ENCODE assay signal across 14 cellular contexts in genomic region chr7:158564648-158565005, GRCh38.
"Had no signal": no experiment of that assay in that cellular context is flagged by ENCODE, and none has a peak within 500 bp of the region (broad histone marks: within the 10 kb centered on the region; RNA-seq: fewer than 3 reads in every experiment).

No MANE protein-coding gene starts in this region.

- H3K27ac ChIP-seq: heart left ventricle, psoas muscle, skin epidermis had no signal

- H3K4me1 ChIP-seq: psoas muscle had no signal

- H3K36me3 ChIP-seq: heart left ventricle had no signal

- H3K4me3 ChIP-seq: dorsolateral prefrontal cortex, heart left ventricle, lung, mucosa of descending colon, psoas muscle, skin epidermis had no signal

- H3K9me3 ChIP-seq: heart left ventricle, mucosa of descending colon, psoas muscle had no signal

- DNase-seq: cortex of kidney; effector memory CD4-positive, alpha-beta T cell; heart left ventricle; hippocampal formation; left colon; left ventricle myocardium superior; mesendoderm; mucosa of descending colon; psoas muscle; retina; stimulated activated naive CD4-positive, alpha-beta T cell had no signal
